ENCODE assay signal across 19 cellular contexts in the genomic region with DNA sequence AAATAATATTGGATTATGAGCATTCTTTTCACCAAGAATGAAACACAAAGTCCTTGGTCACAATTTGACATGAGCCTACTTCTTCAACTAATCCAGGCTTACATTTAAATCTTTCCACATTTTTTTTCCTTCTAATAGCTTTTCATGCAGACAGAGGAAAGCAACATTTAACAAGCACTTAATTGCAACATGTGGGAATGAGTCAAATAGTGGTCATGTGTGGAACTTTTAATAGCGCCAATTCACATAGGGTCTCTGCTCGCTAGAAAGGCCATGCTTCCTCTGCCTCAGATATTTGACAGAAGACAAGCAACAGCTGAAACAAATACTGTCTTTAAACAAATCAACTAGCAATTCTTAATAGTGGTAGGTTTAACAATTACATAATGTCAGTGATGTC.
DNase-seq lines count a peak whose midpoint lies in the region; ATAC-seq and TF ChIP-seq lines count a peak whose summit lies in the region.
"Had no signal": no experiment of that assay in that cellular context is flagged by ENCODE, and none has a peak within 500 bp of the region (broad histone marks: within the 10 kb centered on the region; RNA-seq: fewer than 3 reads in every experiment).

No MANE protein-coding gene starts in this region.

- H3K36me3 ChIP-seq in left lung (no peaks in the 10 kb centered on the region), lower lobe of right lung (no peaks in the 10 kb centered on the region)

- intact Hi-C loops in left lung (cut with DNase I) (no loop called here), lower lobe of right lung (cut with DNase I) (no loop called here), cardiac septum (cut with DNase I) (no loop called here)

- no peaks in the 10 kb centered on the region for H3K4me1 ChIP-seq in left lung
- H3K4me1 ChIP-seq in lower lobe of right lung, result no peaks in the 10 kb centered on the region

- peak; percentile 41 for ATAC-seq in left lung
- ATAC-seq in lower lobe of right lung, result no peak
- no peak for ATAC-seq in HG03469 (IDR thresholded peaks at IDR 0.05; ENCODE audit: unreplicated experiment)
- no peak for ATAC-seq in GM18868 (IDR thresholded peaks at IDR 0.05; ENCODE audit: unreplicated experiment)

- H3K27me3 ChIP-seq in left lung (no peaks in the 10 kb centered on the region), lower lobe of right lung (ENCODE audit: low read depth) (no peaks in the 10 kb centered on the region)

- DNase-seq in GM03348 (ENCODE audit: low spot score), result peak; percentile 21
- peak; percentile 3 to 6 for DNase-seq in cardiac fibroblast (ENCODE audit: low read depth in 2 of 2)
- DNase-seq in left lung, result no peak
- DNase-seq in lower lobe of right lung, result no peak
- no peak for DNase-seq in cardiac septum (ENCODE audit: low spot score)
- DNase-seq: AML-193, DMS79 treated with DMSO at 0.1 percent for 48 hours, HFFc6, KBM-7, MV-4-11, NCI-H1694 treated with DMSO at 0.1 percent for 48 hours, NCI-H2107, NCI-H2227 treated with DMSO at 0.1 percent for 48 hours, NCI-H510A treated with DMSO at 0.1 percent for 48 hours, NCI-H774, Right ventricle myocardium superior had no signal

- H3K27ac ChIP-seq in left lung, result no peak overlapping the region
- H3K27ac ChIP-seq in lower lobe of right lung, result no peak overlapping the region
- H3K27ac ChIP-seq: C4-2B had no signal

- no peak overlapping the region for H3K4me3 ChIP-seq in cardiac fibroblast (replicated peaks in 1 of 2; ENCODE audit: low read depth in 2 of 2, low read length in 2 of 2)
- H3K4me3 ChIP-seq in left lung, result no peak overlapping the region
- no peak overlapping the region for H3K4me3 ChIP-seq in lower lobe of right lung

- TF ChIP-seq CTCF in cardiac fibroblast (IDR thresholded peaks at IDR 0.05; ENCODE audit: low read depth, low read length), result no peak
- TF ChIP-seq CTCF in left lung (IDR thresholded peaks at IDR 0.05), result no peak
- TF ChIP-seq CTCF in lower lobe of right lung (IDR thresholded peaks at IDR 0.05), result no peak

- H3K9me3 ChIP-seq in left lung (peaks cover 0 to 2% of the 10 kb centered on the region in 2 donors), lower lobe of right lung (no peaks in the 10 kb centered on the region)

Comparison
In these comparisons a context has a peak if more than half of its experiments do, and no peak if none do; other contexts are left out.
1. DNase-seq: peak in GM03348 (single experiment) and cardiac fibroblast (2 of 2); none in left lung (0 of 2), lower lobe of right lung (single experiment) and cardiac septum (single experiment).